10 cellular contexts compared by ENCODE assay signal in the genomic region with DNA sequence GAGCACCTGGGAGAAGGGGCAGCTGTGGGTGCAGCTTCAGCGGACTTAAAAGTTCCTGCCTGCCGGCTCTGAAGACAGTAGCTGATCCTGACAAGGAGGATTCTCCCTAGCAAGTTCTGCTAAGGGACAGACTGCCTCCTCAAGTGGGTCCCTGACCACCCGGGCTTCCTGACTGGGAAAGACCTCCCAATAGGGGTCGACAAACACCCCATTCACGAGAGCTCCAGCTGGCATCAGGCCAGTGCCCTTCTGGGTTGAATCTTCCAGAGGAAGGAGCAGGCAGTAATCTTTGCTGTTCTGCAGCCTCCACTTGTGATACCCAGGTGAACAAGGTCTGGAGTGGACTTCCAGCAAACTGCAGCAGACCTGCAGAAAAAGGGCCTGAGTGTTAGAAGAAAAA.
"Had no signal": no experiment of that assay in that cellular context is flagged by ENCODE, and none has a peak within 500 bp of the region (broad histone marks: within the 10 kb centered on the region; RNA-seq: fewer than 3 reads in every experiment).

No MANE protein-coding gene starts in this region.

- H3K36me3 ChIP-seq: HAP-1 had no signal

- H3K4me3 ChIP-seq: GM23248, HAP-1, K562 had no signal

- H3K9ac ChIP-seq: GM23248 had no signal

- H3K9me3 ChIP-seq: HAP-1 had no signal

- ATAC-seq: HCT116, K562 had no signal

- H3K4me1 ChIP-seq: HAP-1 had no signal

- DNase-seq: GM23248, GOT3, H7, HFFc6, IMR-90, KG1 had no signal

- FAIRE-seq: HTR-8/SVneo, K562 had no signal

- H3K27ac ChIP-seq: GM23248 had no signal
